Comparison of ENCODE assay signal across 23 cellular contexts in the genomic region with DNA sequence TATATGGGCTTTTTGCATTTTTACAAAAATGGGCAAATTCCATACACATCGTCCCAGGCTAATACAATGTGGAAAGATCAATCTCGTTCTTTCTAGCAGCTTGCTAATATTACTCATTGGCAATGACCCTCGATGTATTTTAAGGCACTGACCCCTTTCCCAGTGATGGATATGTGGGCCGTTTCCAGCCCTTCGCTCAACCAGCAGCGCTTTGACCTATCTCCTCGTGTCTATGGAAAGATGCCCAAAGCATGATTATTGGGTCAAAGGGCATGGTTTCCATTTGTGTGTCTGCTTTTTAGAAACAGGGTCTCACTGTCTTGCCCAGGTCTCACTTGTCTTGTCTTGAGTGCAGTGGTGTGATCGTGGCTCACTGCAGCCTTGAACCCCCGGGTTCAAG.
"Had no signal": no experiment of that assay in that cellular context is flagged by ENCODE, and none has a peak within 500 bp of the region (broad histone marks: within the 10 kb centered on the region; RNA-seq: fewer than 3 reads in every experiment).

No MANE protein-coding gene starts in this region.

- H3K27me3 ChIP-seq: heart right ventricle, hepatocyte, neutrophil, ovary, right atrium auricular region, spleen, testis, thyroid gland, transverse colon, upper lobe of left lung, vagina had no signal

- DNase-seq: islet precursor cell; left ventricle myocardium superior; mammary epithelial cell; mesenchymal stem cell; naive thymus-derived CD8-positive, alpha-beta T cell; ovary; small intestine; spleen; stimulated activated CD4-positive, alpha-beta T cell treated with anti-CD3 and anti-CD28 coated beads, Interleukin-4, amount 100 ng/mL, for 24 hours; stimulated activated naive CD4-positive, alpha-beta T cell; substantia nigra; testis; thyroid gland; transverse colon; upper lobe of left lung had no signal

- H3K36me3 ChIP-seq: heart right ventricle, lower lobe of right lung, neutrophil, ovary, right atrium auricular region, spleen, thyroid gland, transverse colon, upper lobe of left lung, vagina had no signal

- H3K9me3 ChIP-seq: neutrophil, ovary, testis, thyroid gland, transverse colon, vagina had no signal

- H3K4me3 ChIP-seq: heart right ventricle, hepatocyte, lower lobe of right lung, ovary, right atrium auricular region, spleen, testis, thyroid gland, transverse colon, upper lobe of left lung, vagina had no signal

- H3K4me1 ChIP-seq: lower lobe of right lung, spleen, testis, transverse colon, upper lobe of left lung had no signal

- ATAC-seq: left ventricle myocardium superior; naive thymus-derived CD8-positive, alpha-beta T cell; sciatic nerve; stimulated activated effector memory CD8-positive, alpha-beta T cell treated with anti-CD3 and anti-CD28 coated beads, Interleukin-12 subunit alpha, Interleukin-12 subunit beta, amount 100 ng/mL, for 72 hours had no signal

- H3K27ac ChIP-seq: heart right ventricle, hepatocyte, lower lobe of right lung, neutrophil, ovary, right atrium auricular region, spleen, testis, thyroid gland, transverse colon, upper lobe of left lung, vagina had no signal
